In the genomic region with DNA sequence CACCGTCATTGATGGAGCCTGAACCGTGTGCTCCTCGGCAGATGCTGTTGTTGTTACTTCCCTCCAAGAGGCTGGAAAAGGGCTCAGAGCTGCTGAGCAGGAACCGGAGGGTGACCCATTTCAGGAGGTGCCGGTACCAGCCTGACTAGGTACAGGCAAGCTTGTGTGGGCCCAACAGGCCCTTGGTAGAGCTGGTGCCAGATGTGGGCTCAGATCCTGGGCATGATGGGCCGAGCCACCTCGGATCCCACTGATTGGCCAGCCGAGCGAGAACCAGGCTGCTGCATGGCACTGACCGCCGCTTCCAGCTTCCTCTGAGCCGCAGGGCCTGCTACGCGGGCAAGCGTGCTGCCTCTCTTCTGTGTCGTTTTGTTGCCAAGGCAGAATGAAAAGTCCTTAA, we compare ENCODE assay signal across 13 cellular contexts. TPM values are rescaled to one million over a fixed set of nuclear protein-coding genes. Genes with fewer than 3 reads are reported as not detected.
DNase-seq lines count a peak whose midpoint lies in the region; ATAC-seq and TF ChIP-seq lines count a peak whose summit lies in the region.
"Had no signal": no experiment of that assay in that cellular context is flagged by ENCODE, and none has a peak within 500 bp of the region (broad histone marks: within the 10 kb centered on the region; RNA-seq: fewer than 3 reads in every experiment).

No MANE protein-coding gene starts in this region.

- DNase-seq in activated T-cell treated with anti-CD3 and anti-CD28 coated beads, Interleukin-2, amount 50 U/mL, for 24 hours = peak; percentile 29
- no peak for DNase-seq in activated T-cell treated with anti-CD3 and anti-CD28 coated beads, Interleukin-2, amount 50 U/mL, for 4 hours
- DNase-seq in NT2/D1 (ENCODE audit: low read depth, low spot score) (no peak), endodermal cell (no peak), nucleus accumbens (lab: John Stamatoyannopoulos, UW) (no peak), SW480 (ENCODE audit: low spot score) (no peak)
- DNase-seq in stimulated activated naive B cell treated with anti-CD40 and anti-IgM and Interleukin-4, amounts not matched to agents 10 μg/mL and 1 μg/mL and 100 μg/mL, for 72 hours = no peak
- no peak for DNase-seq in stimulated activated CD4-positive, alpha-beta T cell treated with anti-CD3 and anti-CD28 coated beads, Interleukin-1b, Interleukin-23, amount 100 ng/mL, for 48 hours
- DNase-seq: anterior cingulate cortex, dermis blood vessel endothelial cell, NCI-H1930, NCI-H774, SIG-M5 had no signal

- H3K27me3 ChIP-seq in NT2/D1 (ENCODE audit: insufficient read depth, insufficient read length) (no peaks in the 10 kb centered on the region), endodermal cell (ENCODE audit: control insufficient read depth, insufficient read depth, low read length, poor library complexity, severe bottlenecking) (no peaks in the 10 kb centered on the region)

- no peak for TF ChIP-seq CTCF in endodermal cell (conservative IDR thresholded peaks at IDR 0.05)

- no peaks in the 10 kb centered on the region for H3K9me3 Mint-ChIP-seq in activated T-cell treated with anti-CD3 and anti-CD28 coated beads, Interleukin-2, amount 50 U/mL, for 24 hours
- no peaks in the 10 kb centered on the region for H3K9me3 Mint-ChIP-seq in activated T-cell treated with anti-CD3 and anti-CD28 coated beads, Interleukin-2, amount 50 U/mL, for 4 hours
- H3K9me3 Mint-ChIP-seq in endodermal cell = no peaks in the 10 kb centered on the region
- H3K9me3 Mint-ChIP-seq in stimulated activated naive B cell treated with anti-CD40 and anti-IgM and Interleukin-4, amounts not matched to agents 10 μg/mL and 1 μg/mL and 100 μg/mL, for 72 hours = no peaks in the 10 kb centered on the region

- H3K4me3 Mint-ChIP-seq in activated T-cell treated with anti-CD3 and anti-CD28 coated beads, Interleukin-2, amount 50 U/mL, for 24 hours = no peak overlapping the region
- H3K4me3 Mint-ChIP-seq in activated T-cell treated with anti-CD3 and anti-CD28 coated beads, Interleukin-2, amount 50 U/mL, for 4 hours = no peak overlapping the region
- no peak overlapping the region for H3K4me3 Mint-ChIP-seq in endodermal cell
- H3K4me3 Mint-ChIP-seq in stimulated activated naive B cell treated with anti-CD40 and anti-IgM and Interleukin-4, amounts not matched to agents 10 μg/mL and 1 μg/mL and 100 μg/mL, for 72 hours = no peak overlapping the region

- H3K36me3 ChIP-seq in NT2/D1 (ENCODE audit: insufficient read depth, insufficient read length, low read length) (peaks cover 89% of the 10 kb centered on the region), endodermal cell (ENCODE audit: control insufficient read depth, insufficient read depth, low read length) (peaks cover 67% of the 10 kb centered on the region)

- no peak for ATAC-seq in activated T-cell treated with anti-CD3 and anti-CD28 coated beads, Interleukin-2, amount 50 U/mL, for 4 hours
- ATAC-seq in stimulated activated naive B cell treated with anti-CD40 and anti-IgM and Interleukin-4, amounts not matched to agents 10 μg/mL and 1 μg/mL and 100 μg/mL, for 72 hours (replicated peaks) = no peak

- peak overlapping the region; percentile 47 for H3K9ac ChIP-seq in NT2/D1 (ENCODE audit: insufficient read length, low read depth)
- H3K9ac ChIP-seq in endodermal cell (ENCODE audit: extremely low read depth, low read length, poor library complexity, severe bottlenecking) = no peak overlapping the region

- H3K9me3 ChIP-seq in NT2/D1 (ENCODE audit: insufficient read depth, low read length) (no peaks in the 10 kb centered on the region; the same call in 1 of the 2 replicates), endodermal cell (ENCODE audit: control insufficient read depth, low read length) (no peaks in the 10 kb centered on the region)

- H3K4me3 ChIP-seq in NT2/D1 (ENCODE audit: insufficient read length, low read depth) = no peak overlapping the region
- no peak overlapping the region for H3K4me3 ChIP-seq in endodermal cell (ENCODE audit: low read length)

- H3K27ac Mint-ChIP-seq in activated T-cell treated with anti-CD3 and anti-CD28 coated beads, Interleukin-2, amount 50 U/mL, for 24 hours = peak overlapping the region; percentile 87
- no peak overlapping the region for H3K27ac Mint-ChIP-seq in endodermal cell
- H3K27ac Mint-ChIP-seq in stimulated activated naive B cell treated with anti-CD40 and anti-IgM and Interleukin-4, amounts not matched to agents 10 μg/mL and 1 μg/mL and 100 μg/mL, for 72 hours = peak overlapping the region; percentile 20

- H3K27me3 Mint-ChIP-seq in activated T-cell treated with anti-CD3 and anti-CD28 coated beads, Interleukin-2, amount 50 U/mL, for 24 hours = no peaks in the 10 kb centered on the region
- no peaks in the 10 kb centered on the region for H3K27me3 Mint-ChIP-seq in activated T-cell treated with anti-CD3 and anti-CD28 coated beads, Interleukin-2, amount 50 U/mL, for 4 hours (ENCODE audit: low read depth)
- no peaks in the 10 kb centered on the region for H3K27me3 Mint-ChIP-seq in endodermal cell (ENCODE audit: insufficient read depth)
- no peaks in the 10 kb centered on the region for H3K27me3 Mint-ChIP-seq in stimulated activated naive B cell treated with anti-CD40 and anti-IgM and Interleukin-4, amounts not matched to agents 10 μg/mL and 1 μg/mL and 100 μg/mL, for 72 hours

- H3K4me1 Mint-ChIP-seq in activated T-cell treated with anti-CD3 and anti-CD28 coated beads, Interleukin-2, amount 50 U/mL, for 24 hours (ENCODE audit: low read depth) = peaks cover 17% of the 10 kb centered on the region
- peaks cover 18% of the 10 kb centered on the region for H3K4me1 Mint-ChIP-seq in activated T-cell treated with anti-CD3 and anti-CD28 coated beads, Interleukin-2, amount 50 U/mL, for 4 hours (ENCODE audit: low read depth)
- peaks cover 4% of the 10 kb centered on the region for H3K4me1 Mint-ChIP-seq in endodermal cell
- H3K4me1 Mint-ChIP-seq in stimulated activated naive B cell treated with anti-CD40 and anti-IgM and Interleukin-4, amounts not matched to agents 10 μg/mL and 1 μg/mL and 100 μg/mL, for 72 hours = peaks cover 23 to 34% of the 10 kb centered on the region in 2 donors

- H3K4me1 ChIP-seq in NT2/D1 (ENCODE audit: insufficient read depth, insufficient read length) (peaks cover 38% of the 10 kb centered on the region), endodermal cell (ENCODE audit: control insufficient read depth, insufficient read depth, low read length) (no peaks in the 10 kb centered on the region)

- 94% methylated on average over 15 to 16 of the region's 16 CpGs for whole genome bisulfite sequencing in endodermal cell (ENCODE audit: insufficient coverage in 1 of 2, insufficient read length in 1 of 2), 2 experiments

- peak overlapping the region; percentile 11 for H3K27ac ChIP-seq in endodermal cell (ENCODE audit: low read depth, low read length)

- peaks cover 87% of the 10 kb centered on the region for H3K36me3 Mint-ChIP-seq in activated T-cell treated with anti-CD3 and anti-CD28 coated beads, Interleukin-2, amount 50 U/mL, for 24 hours (ENCODE audit: low read depth)
- peaks cover 23% of the 10 kb centered on the region for H3K36me3 Mint-ChIP-seq in activated T-cell treated with anti-CD3 and anti-CD28 coated beads, Interleukin-2, amount 50 U/mL, for 4 hours (ENCODE audit: insufficient read depth)
- H3K36me3 Mint-ChIP-seq in endodermal cell (ENCODE audit: low read depth) = peaks cover 46% of the 10 kb centered on the region
- peaks cover 37 to 64% of the 10 kb centered on the region in 2 donors for H3K36me3 Mint-ChIP-seq in stimulated activated naive B cell treated with anti-CD40 and anti-IgM and Interleukin-4, amounts not matched to agents 10 μg/mL and 1 μg/mL and 100 μg/mL, for 72 hours

RNA-seq across cellular contexts. Expression of a gene that starts 33.7 kb away (rescaled TPM):
- total RNA-seq in activated T-cell treated with anti-CD3 and anti-CD28 coated beads, Interleukin-2, amount 50 U/mL, for 4 hours = 100 to 1,000 TPM; 165 to 187 (median 179) TPM
- total RNA-seq in endodermal cell = 10 to 100 TPM; 23.0 to 31.9 TPM
- 20.5 TPM for polyA plus RNA-seq in endodermal cell (2013, experiment 1 of 2)
- polyA plus RNA-seq in endodermal cell (2013, experiment 2 of 2) = 18.2 TPM

RNA-seq across cellular contexts. Expression of a gene that starts 33.9 kb away (rescaled TPM):
- 1 to 10 TPM; 2.7 to 3.0 (median 2.9) TPM for total RNA-seq in activated T-cell treated with anti-CD3 and anti-CD28 coated beads, Interleukin-2, amount 50 U/mL, for 4 hours
- 1 to 10 TPM; 2.8 to 4.2 TPM for total RNA-seq in endodermal cell
- polyA plus RNA-seq in endodermal cell (2013, experiment 1 of 2) = 3.5 TPM
- 4.0 TPM for polyA plus RNA-seq in endodermal cell (2013, experiment 2 of 2)

Comparison
In these comparisons a context has a peak if more than half of its experiments do, and no peak if none do; other contexts are left out.
1. RNA of a gene that starts 33.7 kb away (total RNA-seq): 165 to 187 TPM in activated T-cell treated with anti-CD3 and anti-CD28 coated beads, Interleukin-2, amount 50 U/mL, for 4 hours; 23.0 to 31.9 TPM in endodermal cell; every median in the first group is over 4 times any median in the second.